ENCODE assay signal across 8 cellular contexts in the genomic region with DNA sequence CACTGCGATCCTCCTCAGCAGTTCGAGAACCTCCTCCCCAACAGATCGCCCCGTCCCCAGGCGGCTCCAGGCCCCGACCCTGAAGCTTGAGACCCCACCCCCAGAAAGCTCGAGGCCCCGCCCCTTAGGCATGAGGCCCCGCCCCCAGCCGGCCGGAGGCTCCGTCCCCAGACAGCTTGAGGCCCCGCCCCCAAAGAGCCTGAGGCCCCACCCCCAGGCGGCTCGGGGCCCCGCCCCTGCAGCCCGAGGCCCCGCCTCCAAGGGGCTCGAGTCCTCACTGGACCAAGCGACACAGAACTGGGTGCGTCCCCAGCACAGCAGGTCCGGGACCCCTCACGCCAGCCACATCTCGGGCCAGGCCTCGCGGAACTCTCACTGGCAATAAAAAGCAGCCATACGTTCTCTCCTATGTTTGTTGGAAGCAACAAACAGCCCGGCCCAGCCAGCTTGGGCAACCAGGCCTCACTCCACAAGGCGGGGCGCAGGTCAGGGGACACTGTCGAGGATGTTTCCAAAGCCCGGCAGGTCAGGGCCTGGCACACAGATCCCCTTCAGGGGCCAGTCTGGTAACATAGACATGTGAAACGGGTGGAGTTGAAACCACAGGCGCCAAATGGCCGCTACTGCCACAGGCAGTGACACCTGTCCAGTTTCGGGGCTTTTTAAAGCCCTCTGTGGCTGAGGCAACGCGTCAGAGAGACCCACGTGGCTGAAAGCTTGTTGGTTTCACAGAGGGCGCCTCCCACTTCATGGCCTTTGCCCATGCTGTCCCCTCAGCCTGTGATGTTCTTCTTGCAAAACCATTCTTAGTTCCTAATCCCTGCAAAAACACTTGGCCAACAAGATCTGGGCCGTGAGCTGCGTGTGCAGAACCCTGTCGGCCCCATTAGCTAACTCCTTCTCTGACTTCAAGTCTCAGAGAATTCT.
DNase-seq lines count a peak whose midpoint lies in the region; ATAC-seq and TF ChIP-seq lines count a peak whose summit lies in the region.

No MANE protein-coding gene starts in this region.

- TF ChIP-seq CTCF in gastrocnemius medialis (IDR thresholded peaks at IDR 0.05 in 4 of 5, conservative IDR thresholded peaks at IDR 0.05 in 1 of 5), result no peak

- H3K27ac ChIP-seq in gastrocnemius medialis, result peak overlapping the region; percentile 86 to 89 (median 88)

- DNase-seq in amniotic epithelial cell (ENCODE audit: low read depth) (peak; percentile 49), gastrocnemius medialis (peak; percentile 45 to 85), NCI-H2081 (lab: John Stamatoyannopoulos, UW) (no peak)
- DNase-seq in effector CD4-positive, alpha-beta T cell, result no peak

- TF ChIP-seq POLR2A in gastrocnemius medialis (IDR thresholded peaks at IDR 0.05), result peak; percentile 65 to 75
- TF ChIP-seq POLR2A in GM18505 (IDR thresholded peaks at IDR 0.05; ENCODE audit: borderline replicate concordance, extremely low read depth, insufficient read depth, insufficient read length), result no peak

- peak overlapping the region; percentile 15 to 30 (median 23) for H3K4me3 ChIP-seq in gastrocnemius medialis

- H3K4me1 ChIP-seq in gastrocnemius medialis, result peaks cover 6 to 11% of the 10 kb centered on the region in 2 donors

- intact Hi-C loops in gastrocnemius medialis (cut with DNase I; ENCODE audit: low total_unique reads), result loop anchor here (1.0 kb wide), 1 partner anchor 88 kb away; no protein-coding TSS in a partner anchor

- H3K9me3 ChIP-seq in gastrocnemius medialis, result no peaks in the 10 kb centered on the region

- in situ Hi-C loops in gastrocnemius medialis (cut with MboI; ENCODE audit: low sequenced_read_pairs in 4 of 4), result loop anchor here in 1 of 4 donors (25.0 kb wide), 1 partner anchor 94 kb away; no protein-coding TSS in a partner anchor

- H3K36me3 ChIP-seq in gastrocnemius medialis, result no peaks in the 10 kb centered on the region

- ATAC-seq in GM18502 (IDR thresholded peaks at IDR 0.05; ENCODE audit: poor library complexity, unreplicated experiment) (peak; percentile 90), GM21528 (IDR thresholded peaks at IDR 0.05; ENCODE audit: low FRiP score, unreplicated experiment) (peak; percentile 80), HG03565 (IDR thresholded peaks at IDR 0.05; ENCODE audit: unreplicated experiment) (peak; percentile 85), gastrocnemius medialis (peak; percentile 79), GM18505 (IDR thresholded peaks at IDR 0.05; ENCODE audit: unreplicated experiment) (no peak)

- H3K27me3 ChIP-seq in gastrocnemius medialis, result no peaks in the 10 kb centered on the region

Comparison
In these comparisons a context has a peak if more than half of its experiments do, and no peak if none do; other contexts are left out.
1. DNase-seq: peak in amniotic epithelial cell (single experiment) and gastrocnemius medialis (2 of 2); none in NCI-H2081 (0 of 2) and effector CD4-positive, alpha-beta T cell (single experiment).